Comparison of ENCODE assay signal across 20 cellular contexts in genomic region chr5:56288880-56289601, GRCh38. TPM values are rescaled to one million over a fixed set of nuclear protein-coding genes. Genes with fewer than 3 reads are reported as not detected.
"Had no signal": no experiment of that assay in that cellular context is flagged by ENCODE, and none has a peak within 500 bp of the region (broad histone marks: within the 10 kb centered on the region; RNA-seq: fewer than 3 reads in every experiment).

No MANE protein-coding gene starts in this region.

- H3K27ac ChIP-seq: cardiac muscle cell, tibial artery, uterus had no signal

- H3K4me2 ChIP-seq: smooth muscle cell had no signal

- FAIRE-seq: astrocyte, colon, frontal cortex had no signal

- DNase-seq: activated CD4-positive, alpha-beta T cell treated with anti-CD3 and anti-CD28 coated beads, Interleukin-2, amount 50 U/mL, for 1 hour; activated CD4-positive, CD25-positive, alpha-beta regulatory T cell; activated naive CD4-positive, alpha-beta T cell treated with anti-CD3 and anti-CD28 coated beads for 36 hours; activated T-cell treated with anti-CD3 and anti-CD28 coated beads for 4 hours; effector CD4-positive, alpha-beta T cell; islet precursor cell; posterior cingulate gyrus; T1000; tibial artery; uterus had no signal

- H3K4me1 ChIP-seq: tibial artery, uterus had no signal

- ATAC-seq: activated T-helper 17 cell treated with anti-CD3 and anti-CD28 coated beads, Interleukin-2, amount 50 U/mL, for 72 hours; stimulated activated effector memory CD8-positive, alpha-beta T cell treated with anti-CD3 and anti-CD28 coated beads, Interleukin-12 subunit alpha, Interleukin-12 subunit beta, amount 100 ng/mL, for 72 hours had no signal

- H3K27me3 ChIP-seq: cardiac muscle cell, tibial artery, uterus had no signal

- H3K36me3 ChIP-seq: cardiac muscle cell, tibial artery, uterus had no signal

- H3K4me3 ChIP-seq: cardiac muscle cell, smooth muscle cell, tibial artery, uterus had no signal

- H3K9me3 ChIP-seq: tibial artery, uterus had no signal

RNA-seq across cellular contexts. Expression of gene ANKRD55, which starts 55.9 kb away (rescaled TPM):
- total RNA-seq: activated CD8-positive, alpha-beta memory T cell treated with anti-CD3 and anti-CD28 coated beads for 36 hours; astrocyte; cardiac muscle cell; fibroblast of lung; myocyte had no signal
- polyA plus RNA-seq: fibroblast of lung had no signal
